Comparison of ENCODE assay signal across 1 cellular context in genomic region chr13:28658796-28659610, GRCh38.
TF ChIP-seq lines count a peak whose summit lies in the region.

POMP (plus strand) TSS chr13:28659130; CDS start chr13:28659185, 55 bp downstream.

TF ChIP-seq in HEK293, 187 proteins besides CTCF, POLR2A, EP300 and RAD21 (continued from another document and continues in another):
- TF ChIP-seq PRDM2 (tag by site-specific recombination; IDR thresholded peaks at IDR 0.05; ENCODE audit: borderline replicate concordance): no peak
- TF ChIP-seq HIC1 (tag by site-specific recombination; IDR thresholded peaks at IDR 0.05): no peak
- TF ChIP-seq AEBP2 (tag by site-specific recombination; IDR thresholded peaks at IDR 0.05; ENCODE audit: borderline replicate concordance): no peak
- TF ChIP-seq ZBTB21 (tag by site-specific recombination; IDR thresholded peaks at IDR 0.05): peak; percentile 13; the same call in 1 of the 2 replicates
- no peak; the same call in 1 of the 2 replicates for TF ChIP-seq ZFP69B (tag by site-specific recombination; IDR thresholded peaks at IDR 0.05)
- TF ChIP-seq ZNF335 (tag by site-specific recombination; conservative IDR thresholded peaks at IDR 0.05): peak; percentile 88
- no peak for TF ChIP-seq ZNF837 (tag by site-specific recombination; IDR thresholded peaks at IDR 0.05)
- no peak for TF ChIP-seq ZNF202 (tag by site-specific recombination; IDR thresholded peaks at IDR 0.05; ENCODE audit: borderline replicate concordance)
- no peak for TF ChIP-seq ZNF112 (tag by site-specific recombination; IDR thresholded peaks at IDR 0.05)
- no peak for TF ChIP-seq ZNF510 (tag by site-specific recombination; IDR thresholded peaks at IDR 0.05; ENCODE audit: insufficient replicate concordance)
- TF ChIP-seq ZNF354C (tag by site-specific recombination; IDR thresholded peaks at IDR 0.05; ENCODE audit: borderline replicate concordance, low read depth): no peak
- peak; percentile 55; the same call in 1 of the 2 replicates for TF ChIP-seq SP7 (tag by site-specific recombination; IDR thresholded peaks at IDR 0.05)
- peak; percentile 47; the same call in 1 of the 2 replicates for TF ChIP-seq KLF16 (tag by site-specific recombination; IDR thresholded peaks at IDR 0.05)
- TF ChIP-seq GLI2 (tag by site-specific recombination; IDR thresholded peaks at IDR 0.05; ENCODE audit: borderline replicate concordance, low read depth): no peak
- peak; percentile 78 for TF ChIP-seq ZNF501 (tag by site-specific recombination; IDR thresholded peaks at IDR 0.05)
- TF ChIP-seq GFI1B (tag by site-specific recombination; IDR thresholded peaks at IDR 0.05): no peak
- no peak for TF ChIP-seq ZNF18 (tag by site-specific recombination; IDR thresholded peaks at IDR 0.05)
- TF ChIP-seq ZNF596 (tag by site-specific recombination; IDR thresholded peaks at IDR 0.05): no peak
- peak; percentile 93 for TF ChIP-seq ZNF366 (tag by site-specific recombination; conservative IDR thresholded peaks at IDR 0.05)
- no peak for TF ChIP-seq ZBTB7A (tag by site-specific recombination; IDR thresholded peaks at IDR 0.05; ENCODE audit: low read depth)
- no peak for TF ChIP-seq SETDB1 (IDR thresholded peaks at IDR 0.05; ENCODE audit: insufficient read length, low read length)
- no peak for TF ChIP-seq ZNF214 (tag by site-specific recombination; IDR thresholded peaks at IDR 0.05; ENCODE audit: borderline replicate concordance)
- TF ChIP-seq ATF2 (tag by site-specific recombination; IDR thresholded peaks at IDR 0.05; ENCODE audit: low read depth): no peak
- peak; percentile 70; the same call in 1 of the 2 replicates for TF ChIP-seq ZNF561 (tag by site-specific recombination; IDR thresholded peaks at IDR 0.05; ENCODE audit: borderline replicate concordance)
- no peak for TF ChIP-seq ZNF416 (tag by site-specific recombination; IDR thresholded peaks at IDR 0.05)
- peak; percentile 89 for TF ChIP-seq KLF8 (tag by site-specific recombination; IDR thresholded peaks at IDR 0.05)
- TF ChIP-seq ZNF585B (tag by site-specific recombination; IDR thresholded peaks at IDR 0.05): no peak
- 0 out of 2 replicates have a peak, but pooled peaks have one; percentile 75 for TF ChIP-seq PBX3 (CRISPR knock-in tag; IDR thresholded peaks at IDR 0.05)
- TF ChIP-seq ZNF155 (tag by site-specific recombination; IDR thresholded peaks at IDR 0.05): no peak
- TF ChIP-seq ZNF449 (tag by site-specific recombination; IDR thresholded peaks at IDR 0.05): no peak
- no peak for TF ChIP-seq ZNF677 (tag by site-specific recombination; IDR thresholded peaks at IDR 0.05)
- TF ChIP-seq SP3 (tag by site-specific recombination; IDR thresholded peaks at IDR 0.05): peak; percentile 59
- TF ChIP-seq KLF10 (tag by site-specific recombination; IDR thresholded peaks at IDR 0.05): peak; percentile 42; the same call in 1 of the 2 replicates
- TF ChIP-seq KLF1 (tag by site-specific recombination; IDR thresholded peaks at IDR 0.05): peak; percentile 95
- TF ChIP-seq ZNF571 (tag by site-specific recombination; IDR thresholded peaks at IDR 0.05): no peak
- no peak for TF ChIP-seq ZNF362 (tag by site-specific recombination; IDR thresholded peaks at IDR 0.05)
- peak; percentile 90 for TF ChIP-seq ZBTB48 (tag by site-specific recombination; IDR thresholded peaks at IDR 0.05)
- TF ChIP-seq ZSCAN23 (tag by site-specific recombination; IDR thresholded peaks at IDR 0.05): no peak
- TF ChIP-seq ZNF654 (tag by site-specific recombination; IDR thresholded peaks at IDR 0.05; ENCODE audit: low read depth): no peak
- TF ChIP-seq ZNF701 (tag by site-specific recombination; IDR thresholded peaks at IDR 0.05): no peak
- peak; percentile 44; the same call in 1 of the 2 replicates for TF ChIP-seq ZNF843 (tag by site-specific recombination; IDR thresholded peaks at IDR 0.05)
- TF ChIP-seq ZNF549 (tag by site-specific recombination; IDR thresholded peaks at IDR 0.05): no peak
- TF ChIP-seq ZBTB10 (tag by site-specific recombination; IDR thresholded peaks at IDR 0.05): no peak
- TF ChIP-seq ZNF157 (tag by site-specific recombination; IDR thresholded peaks at IDR 0.05): no peak
